1 cellular context compared by ENCODE assay signal in the genomic region with DNA sequence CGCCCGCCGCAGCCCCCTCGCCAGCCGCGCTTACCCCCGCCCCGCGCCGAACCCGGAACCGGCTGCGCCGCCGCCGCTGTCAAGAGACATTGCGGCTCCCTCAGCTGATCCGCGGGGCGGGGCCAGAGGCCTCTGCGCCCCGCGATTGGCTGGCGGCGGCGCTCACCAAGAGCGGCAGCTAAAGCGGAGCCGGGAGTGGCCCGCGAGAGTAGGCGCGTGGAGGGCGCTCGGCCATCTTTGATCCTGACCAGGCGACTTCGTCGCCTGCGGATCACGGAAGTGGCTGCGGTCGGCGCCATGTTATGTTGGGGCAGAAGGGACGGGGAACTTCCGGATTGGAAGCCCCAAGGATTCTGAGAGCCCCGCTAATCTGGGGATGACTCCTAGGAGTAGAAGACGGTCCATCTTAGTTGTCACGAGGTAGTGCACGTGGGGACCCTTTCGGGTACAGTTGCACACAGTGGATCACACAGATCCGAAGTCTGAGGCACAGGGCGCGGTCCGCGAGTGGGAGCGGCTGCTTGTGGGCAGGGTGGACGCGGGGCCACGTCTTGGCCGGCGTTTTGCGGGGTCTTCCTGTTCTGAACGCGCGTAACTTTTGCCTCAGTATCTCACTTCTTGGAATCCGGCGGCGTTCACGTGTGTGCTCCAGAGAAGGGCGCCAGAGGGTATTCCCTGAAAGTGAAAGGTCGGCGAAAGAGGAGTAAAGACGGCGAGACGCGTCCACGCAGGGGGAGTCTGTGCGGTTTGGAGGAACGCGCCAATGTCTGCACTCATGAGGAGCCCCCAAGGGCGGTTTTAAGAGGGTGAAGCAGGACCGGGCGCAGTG.
TF ChIP-seq lines count a peak whose summit lies in the region.

A gene with protein sequence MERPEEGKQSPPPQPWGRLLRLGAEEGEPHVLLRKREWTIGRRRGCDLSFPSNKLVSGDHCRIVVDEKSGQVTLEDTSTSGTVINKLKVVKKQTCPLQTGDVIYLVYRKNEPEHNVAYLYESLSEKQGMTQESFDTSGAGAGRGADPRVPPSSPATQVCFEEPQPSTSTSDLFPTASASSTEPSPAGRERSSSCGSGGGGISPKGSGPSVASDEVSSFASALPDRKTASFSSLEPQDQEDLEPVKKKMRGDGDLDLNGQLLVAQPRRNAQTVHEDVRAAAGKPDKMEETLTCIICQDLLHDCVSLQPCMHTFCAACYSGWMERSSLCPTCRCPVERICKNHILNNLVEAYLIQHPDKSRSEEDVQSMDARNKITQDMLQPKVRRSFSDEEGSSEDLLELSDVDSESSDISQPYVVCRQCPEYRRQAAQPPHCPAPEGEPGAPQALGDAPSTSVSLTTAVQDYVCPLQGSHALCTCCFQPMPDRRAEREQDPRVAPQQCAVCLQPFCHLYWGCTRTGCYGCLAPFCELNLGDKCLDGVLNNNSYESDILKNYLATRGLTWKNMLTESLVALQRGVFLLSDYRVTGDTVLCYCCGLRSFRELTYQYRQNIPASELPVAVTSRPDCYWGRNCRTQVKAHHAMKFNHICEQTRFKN (minus strand): TSS at position 93 of the 829 bp plus-strand sequence. CDS start 277 bp downstream, outside the sequence.

TF ChIP-seq in A549, 52 proteins besides CTCF, POLR2A, EP300 and RAD21 (continued from another document):
- TF ChIP-seq TP53 (CRISPR knock-in tag; IDR thresholded peaks at IDR 0.05) (peak; percentile 42; the same call in 1 of the 2 replicates), HOXB5 (CRISPR knock-in tag; IDR thresholded peaks at IDR 0.05) (0 out of 2 replicates have a peak, but pooled peaks have one; percentile 56), RARB (CRISPR knock-in tag; IDR thresholded peaks at IDR 0.05) (no peak), MAFK (IDR thresholded peaks at IDR 0.05; ENCODE audit: partially characterized antibody) (no peak), PHF8 (IDR thresholded peaks at IDR 0.05; ENCODE audit: borderline replicate concordance, low read depth) (peak; percentile 82; the same call in 1 of the 2 replicates), EHF (CRISPR knock-in tag; IDR thresholded peaks at IDR 0.05) (peak; percentile 91), JUN (IDR thresholded peaks at IDR 0.05) (peak; percentile 58 to 78; a peak in 3 of 5 replicates), CHD2 (IDR thresholded peaks at IDR 0.05; ENCODE audit: low read length, partially characterized antibody) (peak; percentile 70), FOSB (CRISPR knock-in tag; IDR thresholded peaks at IDR 0.05) (peak; percentile 54; the same call in 1 of the 2 replicates), RCOR1 (IDR thresholded peaks at IDR 0.05; ENCODE audit: low read depth, low read length) (no peak)
- TF ChIP-seq, protein P1, sequence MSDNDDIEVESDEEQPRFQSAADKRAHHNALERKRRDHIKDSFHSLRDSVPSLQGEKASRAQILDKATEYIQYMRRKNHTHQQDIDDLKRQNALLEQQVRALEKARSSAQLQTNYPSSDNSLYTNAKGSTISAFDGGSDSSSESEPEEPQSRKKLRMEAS (IDR thresholded peaks at IDR 0.05), result peak; percentile 93
- TF ChIP-seq, protein P2, sequence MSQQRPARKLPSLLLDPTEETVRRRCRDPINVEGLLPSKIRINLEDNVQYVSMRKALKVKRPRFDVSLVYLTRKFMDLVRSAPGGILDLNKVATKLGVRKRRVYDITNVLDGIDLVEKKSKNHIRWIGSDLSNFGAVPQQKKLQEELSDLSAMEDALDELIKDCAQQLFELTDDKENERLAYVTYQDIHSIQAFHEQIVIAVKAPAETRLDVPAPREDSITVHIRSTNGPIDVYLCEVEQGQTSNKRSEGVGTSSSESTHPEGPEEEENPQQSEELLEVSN (IDR thresholded peaks at IDR 0.05; ENCODE audit: borderline replicate concordance, low read depth), result peak; percentile 90
- TF ChIP-seq, protein P3, sequence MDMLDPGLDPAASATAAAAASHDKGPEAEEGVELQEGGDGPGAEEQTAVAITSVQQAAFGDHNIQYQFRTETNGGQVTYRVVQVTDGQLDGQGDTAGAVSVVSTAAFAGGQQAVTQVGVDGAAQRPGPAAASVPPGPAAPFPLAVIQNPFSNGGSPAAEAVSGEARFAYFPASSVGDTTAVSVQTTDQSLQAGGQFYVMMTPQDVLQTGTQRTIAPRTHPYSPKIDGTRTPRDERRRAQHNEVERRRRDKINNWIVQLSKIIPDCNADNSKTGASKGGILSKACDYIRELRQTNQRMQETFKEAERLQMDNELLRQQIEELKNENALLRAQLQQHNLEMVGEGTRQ (IDR thresholded peaks at IDR 0.05), result peak; percentile 61
- TF ChIP-seq, protein P4, sequence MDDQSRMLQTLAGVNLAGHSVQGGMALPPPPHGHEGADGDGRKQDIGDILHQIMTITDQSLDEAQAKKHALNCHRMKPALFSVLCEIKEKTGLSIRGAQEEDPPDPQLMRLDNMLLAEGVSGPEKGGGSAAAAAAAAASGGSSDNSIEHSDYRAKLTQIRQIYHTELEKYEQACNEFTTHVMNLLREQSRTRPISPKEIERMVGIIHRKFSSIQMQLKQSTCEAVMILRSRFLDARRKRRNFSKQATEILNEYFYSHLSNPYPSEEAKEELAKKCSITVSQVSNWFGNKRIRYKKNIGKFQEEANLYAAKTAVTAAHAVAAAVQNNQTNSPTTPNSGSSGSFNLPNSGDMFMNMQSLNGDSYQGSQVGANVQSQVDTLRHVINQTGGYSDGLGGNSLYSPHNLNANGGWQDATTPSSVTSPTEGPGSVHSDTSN (IDR thresholded peaks at IDR 0.05), result peak; percentile 65; the same call in 1 of the 2 replicates
